Comparison of ENCODE assay signal across 19 cellular contexts in genomic region chr6:78010130-78010529, GRCh38.
DNase-seq lines count a peak whose midpoint lies in the region; ATAC-seq, FAIRE-seq and TF ChIP-seq lines count a peak whose summit lies in the region.
"Had no signal": no experiment of that assay in that cellular context is flagged by ENCODE, and none has a peak within 500 bp of the region (broad histone marks: within the 10 kb centered on the region; RNA-seq: fewer than 3 reads in every experiment).

No MANE protein-coding gene starts in this region.

- H3K4me1 Mint-ChIP-seq in GM23338, result no peaks in the 10 kb centered on the region

- H3K36me3 ChIP-seq in GM23338 (ENCODE audit: insufficient read depth) (no peaks in the 10 kb centered on the region), liver (ENCODE audit: control insufficient read depth in 4 of 4, insufficient read depth in 3 of 4, low read depth in 1 of 4, low read length in 3 of 4) (no peaks in the 10 kb centered on the region), thyroid gland (no peaks in the 10 kb centered on the region)

- H3K9me2 ChIP-seq in GM23338 (ENCODE audit: insufficient read depth), result peaks cover under 1% of the 10 kb centered on the region; the same call in 1 of the 2 replicates

- no peaks in the 10 kb centered on the region for H3F3A ChIP-seq in GM23338 (replicated peaks; ENCODE audit: low read depth)

- no peak overlapping the region for H3K4me3 ChIP-seq in A549
- H3K4me3 ChIP-seq in GM23338, result no peak overlapping the region
- H3K4me3 ChIP-seq in liver (ENCODE audit: low read depth in 1 of 3, low read length in 3 of 3), result no peak overlapping the region
- no peak overlapping the region for H3K4me3 ChIP-seq in thyroid gland (replicated peaks in 1 of 3)

- POLR2A ChIA-PET in A549 (lab: Yijun Ruan, JAX), result no interaction called here

- TF ChIP-seq RAD21 in A549 (conservative IDR thresholded peaks at IDR 0.05 in 1 of 2, IDR thresholded peaks at IDR 0.05 in 1 of 2), result no peak
- TF ChIP-seq RAD21 in Ishikawa (IDR thresholded peaks at IDR 0.05; ENCODE audit: low read depth), result no peak
- TF ChIP-seq RAD21 in liver (IDR thresholded peaks at IDR 0.05), result no peak

- no peak for TF ChIP-seq CTCF in A549 (IDR thresholded peaks at IDR 0.05)
- no peak for TF ChIP-seq CTCF in GM23338 (conservative IDR thresholded peaks at IDR 0.05; ENCODE audit: low read depth in 2 of 2)
- TF ChIP-seq CTCF in liver (IDR thresholded peaks at IDR 0.05; ENCODE audit: low read depth, low read length, missing input control), result no peak
- no peak for TF ChIP-seq CTCF in thyroid gland (IDR thresholded peaks at IDR 0.05)

- H3K9me3 ChIP-seq in A549 (no peaks in the 10 kb centered on the region), liver (ENCODE audit: control insufficient read depth in 4 of 4, low read length in 3 of 4) (no peaks in the 10 kb centered on the region), thyroid gland (no peaks in the 10 kb centered on the region)
- H3K9me3 ChIP-seq: Caco-2 had no signal

- no peak for ATAC-seq in A549
- ATAC-seq in GM23338, result no peak
- ATAC-seq in HG03095 (IDR thresholded peaks at IDR 0.05; ENCODE audit: unreplicated experiment), result no peak
- ATAC-seq in HG02981 (IDR thresholded peaks at IDR 0.05; ENCODE audit: unreplicated experiment), result no peak

- FAIRE-seq in A549 (lab: Jason Lieb, UNC), result no peak
- FAIRE-seq: A204.1, D721Med, G401.6, GM12891, GM19239, H54 had no signal

- WGBS in A549 (ENCODE audit: missing lambda C conversion rate), result 10% methylated on average over 1 of the region's 1 CpG
- WGBS in liver, result 45% methylated on average over 1 of the region's 1 CpG
- 57 to 67% methylated on average over 1 of the region's 1 CpG for WGBS in thyroid gland, 2 donors

- H4K20me1 ChIP-seq in GM23338 (replicated peaks; ENCODE audit: insufficient read depth), result no peaks in the 10 kb centered on the region

- CTCF ChIA-PET in A549 (lab: Yijun Ruan, JAX), result no interaction called here

- TF ChIP-seq EP300 in A549 (IDR thresholded peaks at IDR 0.05) (no peak), Ishikawa (IDR thresholded peaks at IDR 0.05; ENCODE audit: borderline replicate concordance) (no peak)

- TF ChIP-seq POLR2A in A549 (IDR thresholded peaks at IDR 0.05; ENCODE audit: low read length) (no peak), thyroid gland (IDR thresholded peaks at IDR 0.05) (no peak)

- H3K27me3 Mint-ChIP-seq in GM23338 (ENCODE audit: insufficient read depth, low read depth, poor library complexity), result no peaks in the 10 kb centered on the region
- H3K27me3 Mint-ChIP-seq: CD4-positive, alpha-beta T cell had no signal

- intact Hi-C loops in thyroid gland (cut with DNase I), result no loop called here

- H2AFZ ChIP-seq in GM23338, result no peak overlapping the region

- H3K9ac ChIP-seq in liver (ENCODE audit: low read depth in 1 of 2, low read length in 2 of 2), result no peak overlapping the region

- H3K36me3 Mint-ChIP-seq in GM23338 (ENCODE audit: low read depth), result no peaks in the 10 kb centered on the region

- no peak overlapping the region for H3K4me3 Mint-ChIP-seq in GM23338
- H3K4me3 Mint-ChIP-seq: CD4-positive, alpha-beta T cell had no signal

- H3K27me3 ChIP-seq in GM23338 (ENCODE audit: insufficient read depth), result no peaks in the 10 kb centered on the region
- H3K27me3 ChIP-seq in liver (ENCODE audit: control insufficient read depth in 4 of 4, insufficient read depth in 4 of 4, low read length in 3 of 4), result no peaks in the 10 kb centered on the region
- H3K27me3 ChIP-seq in thyroid gland, result no peaks in the 10 kb centered on the region

- DNase-seq in A549 (ENCODE audit: low read depth in 1 of 2, low spot score in 1 of 2) (no peak), GM23338 (ENCODE audit: low spot score) (peak; percentile 5), thyroid gland (no peak)
- DNase-seq: AML-193; Caco-2; CD4-positive, alpha-beta T cell; HCEC 1CT; KG1 had no signal

- H3K27ac ChIP-seq in A549, result no peak overlapping the region
- no peak overlapping the region for H3K27ac ChIP-seq in GM23338 (ENCODE audit: low read depth)
- no peak overlapping the region for H3K27ac ChIP-seq in liver (ENCODE audit: low read depth in 1 of 2, low read length in 2 of 2)
- no peak overlapping the region for H3K27ac ChIP-seq in thyroid gland
- H3K27ac ChIP-seq: C4-2B had no signal

- no peak overlapping the region for H3K27ac Mint-ChIP-seq in GM23338
- H3K27ac Mint-ChIP-seq: CD4-positive, alpha-beta T cell had no signal

- H3K79me2 ChIP-seq in GM23338 (replicated peaks; ENCODE audit: insufficient read depth), result no peaks in the 10 kb centered on the region

- H3K4me2 ChIP-seq in A549 (no peak overlapping the region), GM23338 (no peak overlapping the region)

- no peaks in the 10 kb centered on the region for H3K4me1 ChIP-seq in A549
- no peaks in the 10 kb centered on the region for H3K4me1 ChIP-seq in GM23338 (ENCODE audit: insufficient read depth)
- H3K4me1 ChIP-seq in liver (ENCODE audit: control insufficient read depth in 4 of 4, insufficient read depth in 4 of 4, low read length in 3 of 4), result no peaks in the 10 kb centered on the region
- no peaks in the 10 kb centered on the region for H3K4me1 ChIP-seq in thyroid gland
- H3K4me1 ChIP-seq: Caco-2 had no signal

- no peaks in the 10 kb centered on the region for H3K9me3 Mint-ChIP-seq in GM23338

TF ChIP-seq in A549, 52 proteins besides CTCF, POLR2A, EP300 and RAD21 (continues in another document):
- no peak for TF ChIP-seq RNF2 (IDR thresholded peaks at IDR 0.05; ENCODE audit: borderline replicate concordance, low read depth)

TF ChIP-seq in Ishikawa, 13 proteins besides CTCF, POLR2A, EP300 and RAD21:
- peak; percentile 68 for TF ChIP-seq REST (IDR thresholded peaks at IDR 0.05; ENCODE audit: low read depth)
- no peak for TF ChIP-seq TCF12 (IDR thresholded peaks at IDR 0.05; ENCODE audit: low read depth)

TF ChIP-seq in liver, 16 proteins besides CTCF, POLR2A, EP300 and RAD21:
- TF ChIP-seq, protein P1, sequence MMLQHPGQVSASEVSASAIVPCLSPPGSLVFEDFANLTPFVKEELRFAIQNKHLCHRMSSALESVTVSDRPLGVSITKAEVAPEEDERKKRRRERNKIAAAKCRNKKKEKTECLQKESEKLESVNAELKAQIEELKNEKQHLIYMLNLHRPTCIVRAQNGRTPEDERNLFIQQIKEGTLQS (IDR thresholded peaks at IDR 0.05), result no peak
- TF ChIP-seq REST (IDR thresholded peaks at IDR 0.05), result peak; percentile 57
